In the genomic region with DNA sequence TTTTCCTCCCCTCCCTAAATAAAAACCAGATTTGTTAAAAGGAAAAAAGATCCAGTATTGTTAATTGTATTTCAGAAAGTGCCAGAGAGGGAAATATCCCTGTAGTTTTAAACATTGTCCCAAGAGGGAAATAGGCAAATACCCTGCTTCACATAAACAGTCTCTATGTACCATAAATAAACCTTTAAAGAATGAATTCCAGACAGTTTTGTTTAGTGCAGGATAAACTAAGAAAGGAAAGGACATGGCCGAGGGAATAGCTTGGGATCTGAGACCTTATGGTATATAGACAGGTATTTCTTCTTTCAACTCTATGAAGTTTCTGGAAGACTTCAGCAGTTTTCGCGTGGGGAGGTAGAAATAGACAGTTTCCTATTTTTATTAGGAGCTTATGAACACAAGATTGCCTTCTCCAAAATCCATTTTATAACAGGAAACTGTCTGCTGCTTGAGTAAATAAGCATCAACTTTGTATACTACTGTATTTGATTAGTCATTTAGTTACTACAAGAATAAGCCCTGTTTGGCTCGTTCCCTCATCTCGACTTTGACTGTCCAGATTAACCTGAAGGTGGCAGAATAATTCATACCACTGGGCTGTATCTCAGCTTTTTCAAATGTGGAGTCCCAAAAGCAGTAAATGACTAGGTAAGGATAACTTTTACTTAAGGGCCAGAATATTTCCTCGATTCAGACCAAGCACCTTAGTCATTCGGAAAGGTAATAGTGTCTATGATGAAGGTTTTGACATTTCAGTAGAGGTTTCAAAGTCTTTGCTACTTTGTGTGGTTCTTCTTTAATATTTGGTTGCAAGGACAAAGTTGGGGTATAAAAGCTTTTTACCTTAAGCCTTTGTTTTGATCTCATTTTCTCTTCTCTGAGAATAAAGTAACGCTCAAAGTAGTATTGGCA, we compare ENCODE assay signal across 9 cellular contexts.
DNase-seq lines count a peak whose midpoint lies in the region; FAIRE-seq and TF ChIP-seq lines count a peak whose summit lies in the region.
"Had no signal": no experiment of that assay in that cellular context is flagged by ENCODE, and none has a peak within 500 bp of the region (broad histone marks: within the 10 kb centered on the region; RNA-seq: fewer than 3 reads in every experiment).

No MANE protein-coding gene starts in this region.

- H3K9me3 Mint-ChIP-seq in astrocyte (ENCODE audit: unreplicated experiment) = no peaks in the 10 kb centered on the region

- DNase-seq in GM20000 (ENCODE audit: low spot score) = peak; percentile 18
- peak; percentile 57 for DNase-seq in astrocyte (ENCODE audit: low read depth)
- peak; percentile 94 for DNase-seq in iris pigment epithelial cell (ENCODE audit: low read depth)
- no peak for DNase-seq in activated gamma-delta T cell (lab: John Stamatoyannopoulos, UW)
- no peak for DNase-seq in activated effector memory CD4-positive, alpha-beta T cell treated with Interleukin-2 at 50 U/mL for 16 hours
- no peak for DNase-seq in activated CD4-positive, CD25-positive, alpha-beta regulatory T cell (lab: John Stamatoyannopoulos, UW)

- H3K27me3 ChIP-seq in astrocyte (ENCODE audit: insufficient read depth, low read length) (no peaks in the 10 kb centered on the region), subcutaneous abdominal adipose tissue (ENCODE audit: control insufficient read depth in 5 of 5, insufficient read depth in 4 of 5, low read length in 5 of 5) (no peaks in the 10 kb centered on the region)

- TF ChIP-seq CTCF in 22Rv1 (IDR thresholded peaks at IDR 0.05) = peak; percentile 29; the same call in 1 of the 2 replicates
- no peak for TF ChIP-seq CTCF in GM20000 (IDR thresholded peaks at IDR 0.05; ENCODE audit: extremely low read depth, missing control alignments)
- peak; percentile 29 for TF ChIP-seq CTCF in astrocyte (IDR thresholded peaks at IDR 0.05; ENCODE audit: insufficient read depth, low read depth, low read length)

- peak; percentile 65 for FAIRE-seq in astrocyte (lab: Jason Lieb, UNC)

- no peak overlapping the region for H2AFZ ChIP-seq in astrocyte (ENCODE audit: low read depth, low read length)

- no peak overlapping the region for H3K4me3 Mint-ChIP-seq in astrocyte (ENCODE audit: unreplicated experiment)
- H3K4me3 Mint-ChIP-seq: central memory CD8-positive, alpha-beta T cell had no signal

- no peaks in the 10 kb centered on the region for H3K27me3 Mint-ChIP-seq in astrocyte (ENCODE audit: low read depth, unreplicated experiment)
- H3K27me3 Mint-ChIP-seq: central memory CD8-positive, alpha-beta T cell had no signal

- no peaks in the 10 kb centered on the region for H4K20me1 ChIP-seq in astrocyte (ENCODE audit: insufficient read depth, low read length)

- no peak overlapping the region for H3K27ac Mint-ChIP-seq in astrocyte (ENCODE audit: unreplicated experiment)

- H3K9ac ChIP-seq in astrocyte (ENCODE audit: low read length) = no peak overlapping the region
- peak overlapping the region in 4 of 5 donors; percentile 11 to 60 (median 57) for H3K9ac ChIP-seq in subcutaneous abdominal adipose tissue (ENCODE audit: low read length in 5 of 5)

- H3K4me2 ChIP-seq in astrocyte (ENCODE audit: low read length) = peak overlapping the region; percentile 14

- peaks cover 19% of the 10 kb centered on the region for H3K4me1 Mint-ChIP-seq in astrocyte (ENCODE audit: low read depth, unreplicated experiment)
- H3K4me1 Mint-ChIP-seq: central memory CD8-positive, alpha-beta T cell had no signal

- H3K4me3 ChIP-seq in astrocyte (ENCODE audit: insufficient read depth, low read depth, low read length) = no peak overlapping the region
- H3K4me3 ChIP-seq in subcutaneous abdominal adipose tissue (ENCODE audit: low read depth in 1 of 5, low read length in 5 of 5) = no peak overlapping the region

- H3K36me3 ChIP-seq in astrocyte (ENCODE audit: insufficient read depth, low read length) (peaks cover 14% of the 10 kb centered on the region), subcutaneous abdominal adipose tissue (ENCODE audit: control insufficient read depth in 5 of 5, insufficient read depth in 5 of 5, low read length in 5 of 5) (peaks cover 14 to 21% (median 16%) of the 10 kb centered on the region in 5 donors)

- H3K27ac ChIP-seq in 22Rv1 (no peak overlapping the region), astrocyte (ENCODE audit: low read depth, low read length) (peak overlapping the region; percentile 18), subcutaneous abdominal adipose tissue (ENCODE audit: low read depth, low read length) (peak overlapping the region; percentile 97)

- peaks cover 14% of the 10 kb centered on the region for H3K36me3 Mint-ChIP-seq in astrocyte (ENCODE audit: low read depth, unreplicated experiment)

- peaks cover 18% of the 10 kb centered on the region for H3K4me1 ChIP-seq in astrocyte (ENCODE audit: insufficient read depth, low read length)
- peaks cover 21 to 61% (median 51%) of the 10 kb centered on the region in 5 donors for H3K4me1 ChIP-seq in subcutaneous abdominal adipose tissue (ENCODE audit: control insufficient read depth in 5 of 5, insufficient read depth in 5 of 5, low read length in 5 of 5)

- H3K9me3 ChIP-seq in astrocyte (ENCODE audit: insufficient read depth, low read depth, low read length) (no peaks in the 10 kb centered on the region), subcutaneous abdominal adipose tissue (ENCODE audit: control insufficient read depth in 5 of 5, low read length in 5 of 5) (peaks cover 0 to 3% (median 0%) of the 10 kb centered on the region in 5 donors)

- no peaks in the 10 kb centered on the region for H3K79me2 ChIP-seq in astrocyte (ENCODE audit: insufficient read depth, low read length)

Comparison
In these comparisons a context has a peak if more than half of its experiments do, and no peak if none do; other contexts are left out.
1. DNase-seq: peak in GM20000 (single experiment), astrocyte (single experiment) and iris pigment epithelial cell (single experiment); none in activated gamma-delta T cell (single experiment), activated effector memory CD4-positive, alpha-beta T cell treated with Interleukin-2 at 50 U/mL for 16 hours (single experiment) and activated CD4-positive, CD25-positive, alpha-beta regulatory T cell (0 of 4).